ENCODE assay signal across 9 cellular contexts in the genomic region with DNA sequence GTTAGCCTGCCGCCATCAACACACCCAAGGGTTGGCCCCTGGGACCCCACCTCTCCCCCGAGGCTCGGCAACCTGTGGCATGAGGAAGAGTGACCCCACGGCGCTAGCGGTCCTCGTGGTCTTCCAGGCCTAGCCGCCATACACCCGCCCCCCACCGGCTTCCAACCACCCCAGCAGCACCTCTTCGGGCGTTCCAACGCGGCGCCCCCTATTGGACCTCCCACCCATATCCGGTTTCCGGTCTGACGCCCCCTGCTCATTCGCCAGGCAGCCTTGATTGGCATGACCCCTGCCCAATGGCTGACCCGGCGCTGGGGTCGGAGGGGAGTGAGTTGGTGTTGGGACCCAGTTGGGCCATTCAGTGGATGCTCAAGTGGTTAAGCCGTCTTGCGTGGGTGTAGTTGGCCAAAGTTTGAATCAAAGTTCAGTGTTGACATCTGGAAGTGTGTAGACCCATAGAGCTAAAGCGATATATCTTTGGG. TPM values are rescaled to one million over a fixed set of nuclear protein-coding genes. Genes with fewer than 3 reads are reported as not detected.
DNase-seq lines count a peak whose midpoint lies in the region; ATAC-seq lines count a peak whose summit lies in the region.
"Had no signal": no experiment of that assay in that cellular context is flagged by ENCODE, and none has a peak within 500 bp of the region (broad histone marks: within the 10 kb centered on the region; RNA-seq: fewer than 3 reads in every experiment).

Gene GNAS-AS1, minus strand, starts transcription at position 210 of the 482 bp plus-strand sequence.

- peaks cover 15% of the 10 kb centered on the region for H3K4me1 Mint-ChIP-seq in T-helper 1 cell treated with Interleukin-12 subunit alpha and Interleukin-12 subunit beta and Interleukin-4 antibody, amounts not matched to agents 30 μg/mL and 1 μg/mL, for 36 hours (ENCODE audit: low read depth)

- H3K27ac Mint-ChIP-seq in T-helper 1 cell treated with Interleukin-12 subunit alpha and Interleukin-12 subunit beta and Interleukin-4 antibody, amounts not matched to agents 30 μg/mL and 1 μg/mL, for 36 hours: no peak within 1 kb of the TSS

- ATAC-seq in GM19043 (IDR thresholded peaks at IDR 0.05; ENCODE audit: low read depth, unreplicated experiment) (peak; percentile 87), HG03378 (IDR thresholded peaks at IDR 0.05; ENCODE audit: unreplicated experiment) (peak; percentile 71)

- peaks cover 23% of the 10 kb centered on the region for H3K27me3 ChIP-seq in skeletal muscle satellite cell (ENCODE audit: control insufficient read depth, insufficient read depth, low read length)

- H3K9me3 Mint-ChIP-seq in T-helper 1 cell treated with Interleukin-12 subunit alpha and Interleukin-12 subunit beta and Interleukin-4 antibody, amounts not matched to agents 30 μg/mL and 1 μg/mL, for 36 hours: no peaks in the 10 kb centered on the region

- H3K9ac ChIP-seq in skeletal muscle satellite cell (ENCODE audit: low read depth, low read length): peak within 1 kb of the TSS; percentile 72

- peak within 1 kb of the TSS; percentile 91 for H3K4me3 Mint-ChIP-seq in T-helper 1 cell treated with Interleukin-12 subunit alpha and Interleukin-12 subunit beta and Interleukin-4 antibody, amounts not matched to agents 30 μg/mL and 1 μg/mL, for 36 hours

- no peaks in the 10 kb centered on the region for H3K9me3 ChIP-seq in skeletal muscle satellite cell (replicated peaks; ENCODE audit: low read length)

- H3K4me3 ChIP-seq in skeletal muscle satellite cell (ENCODE audit: low read length): peak within 1 kb of the TSS; percentile 74

- peak; percentile 28 for DNase-seq in A172 (ENCODE audit: low spot score)
- peak in 49 of 58 donors; percentile 4 to 65 (median 37) for DNase-seq in anterior cingulate cortex (lab: John Stamatoyannopoulos, UW)
- DNase-seq in hypothalamus (lab: John Stamatoyannopoulos, UW): peak in 46 of 51 donors; percentile 4 to 80 (median 48)
- DNase-seq in SKM-1 treated with dmso at 0.1 percent for 144 hours (lab: John Stamatoyannopoulos, UW; ENCODE audit: unreplicated experiment): no peak
- DNase-seq: DND-41 had no signal

- peak within 1 kb of the TSS; percentile 86 for H3K4me2 ChIP-seq in skeletal muscle satellite cell (ENCODE audit: low read length)

- H3K36me3 ChIP-seq in skeletal muscle satellite cell (ENCODE audit: insufficient read depth, low read length): no peaks in the 10 kb centered on the region

- H3K4me1 ChIP-seq in skeletal muscle satellite cell (ENCODE audit: control insufficient read depth, insufficient read depth, low read length): peaks cover 5% of the 10 kb centered on the region

- H3K27me3 Mint-ChIP-seq in T-helper 1 cell treated with Interleukin-12 subunit alpha and Interleukin-12 subunit beta and Interleukin-4 antibody, amounts not matched to agents 30 μg/mL and 1 μg/mL, for 36 hours (ENCODE audit: low read depth): peaks cover 74% of the 10 kb centered on the region

- H3K36me3 Mint-ChIP-seq in T-helper 1 cell treated with Interleukin-12 subunit alpha and Interleukin-12 subunit beta and Interleukin-4 antibody, amounts not matched to agents 30 μg/mL and 1 μg/mL, for 36 hours (ENCODE audit: low read depth): peaks cover 3% of the 10 kb centered on the region

RNA-seq across cellular contexts. Expression of gene GNAS-AS1, which starts in this region (rescaled TPM):
- 1.1 and 1.8 TPM in 2 replicates for total RNA-seq in A172 (2014; rRNA removed; shearing (Covaris generic))
- total RNA-seq in skeletal muscle satellite cell (2012; rRNA removed): 0.66 and 1.0 TPM in 2 replicates
